In the genomic region with DNA sequence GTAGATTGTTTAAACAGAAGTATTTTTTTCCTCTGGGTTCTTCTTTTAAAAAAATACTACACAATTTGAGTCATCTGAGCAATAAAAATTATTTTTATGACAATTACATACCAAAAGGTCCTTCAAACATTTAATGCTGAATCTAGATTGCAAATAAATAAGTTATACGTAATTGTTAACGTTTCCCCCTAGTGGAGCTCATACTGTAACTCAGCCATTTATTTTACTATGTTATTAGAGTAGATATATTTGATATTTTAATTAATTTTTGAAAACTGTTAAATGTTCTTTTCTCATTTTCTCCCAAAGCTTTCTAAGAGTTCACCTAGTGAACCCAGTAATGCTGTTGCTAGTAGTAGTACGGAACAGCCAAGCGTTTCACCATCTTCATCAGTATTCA, we compare ENCODE assay signal across 18 cellular contexts. TPM values are rescaled to one million over a fixed set of nuclear protein-coding genes. Genes with fewer than 3 reads are reported as not detected.
DNase-seq lines count a peak whose midpoint lies in the region; ATAC-seq, FAIRE-seq and TF ChIP-seq lines count a peak whose summit lies in the region.
"Had no signal": no experiment of that assay in that cellular context is flagged by ENCODE, and none has a peak within 500 bp of the region (broad histone marks: within the 10 kb centered on the region; RNA-seq: fewer than 3 reads in every experiment).

No MANE protein-coding gene starts in this region.

- CTCF ChIA-PET in AG04450 (lab: Charles Lee): interaction anchor here (1.1 to 1.3 kb wide), 2 partner anchors 33 to 253 kb away, joined by 4 read pairs; a partner anchor contains a TSS

- H3K27ac ChIP-seq in AG04450 (ENCODE audit: low read depth, low read length) (no peak overlapping the region), astrocyte (ENCODE audit: low read depth, low read length) (no peak overlapping the region), hepatocyte (no peak overlapping the region)
- H3K27ac ChIP-seq: uterus had no signal

- POLR2A ChIA-PET in AG04450 (lab: Yijun Ruan, JAX): no interaction called here

- 97% methylated on average over 4 of the region's 4 CpGs for WGBS in hepatocyte (ENCODE audit: low lambda C conversion rate, missing lambda C conversion rate)

- no peaks in the 10 kb centered on the region for H3K27me3 Mint-ChIP-seq in astrocyte (ENCODE audit: low read depth, unreplicated experiment)
- H3K27me3 Mint-ChIP-seq: natural killer cell treated with Interleukin-12 subunit alpha and Interleukin-12 subunit beta and Interleukin-15 and Interleukin-18, amount 100 ng/mL, for 72 hours had no signal

- H3K79me2 ChIP-seq in astrocyte (ENCODE audit: insufficient read depth, low read length) (no peaks in the 10 kb centered on the region), hepatocyte (no peaks in the 10 kb centered on the region)

- H3K36me3 Mint-ChIP-seq in astrocyte (ENCODE audit: low read depth, unreplicated experiment): no peaks in the 10 kb centered on the region
- H3K36me3 Mint-ChIP-seq: natural killer cell treated with Interleukin-12 subunit alpha and Interleukin-12 subunit beta and Interleukin-15 and Interleukin-18, amount 100 ng/mL, for 72 hours had no signal

- peaks cover 7% of the 10 kb centered on the region for H3K36me3 ChIP-seq in astrocyte (ENCODE audit: insufficient read depth, low read length)
- H3K36me3 ChIP-seq in hepatocyte (replicated peaks; ENCODE audit: insufficient read depth, low read depth): no peaks in the 10 kb centered on the region
- H3K36me3 ChIP-seq: uterus had no signal

- ATAC-seq in HG03045 (IDR thresholded peaks at IDR 0.05; ENCODE audit: unreplicated experiment): no peak
- ATAC-seq in GM21367 (IDR thresholded peaks at IDR 0.05; ENCODE audit: unreplicated experiment): no peak
- no peak for ATAC-seq in GM21515 (IDR thresholded peaks at IDR 0.05; ENCODE audit: unreplicated experiment)
- ATAC-seq: activated T-cell treated with anti-CD3 and anti-CD28 coated beads, Interleukin-2, amount 50 U/mL, for 72 hours; natural killer cell treated with Interleukin-12 subunit alpha and Interleukin-12 subunit beta and Interleukin-15 and Interleukin-18, amount 100 ng/mL, for 72 hours; sciatic nerve; stimulated activated naive CD8-positive, alpha-beta T cell treated with anti-CD3 and anti-CD28 coated beads, Interleukin-15, Interleukin-2, amounts not matched to agents 100 U/mL and 50 U/mL, for 24 hours had no signal

- H3K9me3 ChIP-seq in AG04450 (ENCODE audit: control insufficient read depth, insufficient read depth, low read length) (no peaks in the 10 kb centered on the region), astrocyte (ENCODE audit: insufficient read depth, low read depth, low read length) (no peaks in the 10 kb centered on the region), hepatocyte (ENCODE audit: low read depth) (no peaks in the 10 kb centered on the region)
- H3K9me3 ChIP-seq: uterus had no signal

- H3K4me3 ChIP-seq in AG04450 (ENCODE audit: low read depth, low read length) (no peak overlapping the region), astrocyte (ENCODE audit: insufficient read depth, low read depth, low read length) (no peak overlapping the region), hepatocyte (no peak overlapping the region)
- H3K4me3 ChIP-seq: uterus had no signal

- peaks cover 4% of the 10 kb centered on the region for H3K4me1 Mint-ChIP-seq in astrocyte (ENCODE audit: low read depth, unreplicated experiment)

- H3K4me1 ChIP-seq in astrocyte (ENCODE audit: insufficient read depth, low read length): peaks cover 2% of the 10 kb centered on the region
- H3K4me1 ChIP-seq in hepatocyte (ENCODE audit: insufficient read depth): no peaks in the 10 kb centered on the region
- H3K4me1 ChIP-seq: uterus had no signal

- DNase-seq in AG04450 (ENCODE audit: low read depth, low spot score) (no peak), HCEC 1CT (peak; percentile 31), astrocyte (ENCODE audit: low read depth) (no peak), hepatocyte (ENCODE audit: low spot score) (no peak)
- no peak for DNase-seq in activated effector memory CD4-positive, alpha-beta T cell treated with anti-CD3 and anti-CD28 coated beads, Interleukin-2, amount 50 U/mL, for 16 hours
- DNase-seq: activated CD4-positive, alpha-beta T cell treated with anti-CD3 and anti-CD28 coated beads, Interleukin-2, amount 50 U/mL, for 1 hour; activated T-cell treated with anti-CD3 and anti-CD28 coated beads, Interleukin-2, amount 50 U/mL, for 72 hours; anterior cingulate cortex; effector memory CD4-positive, alpha-beta T cell; NCI-H2171 treated with DMSO at 0.1 percent for 48 hours; stimulated activated naive CD8-positive, alpha-beta T cell treated with anti-CD3 and anti-CD28 coated beads, Interleukin-15, Interleukin-2, amounts not matched to agents 100 U/mL and 50 U/mL, for 24 hours; uterus had no signal

- FAIRE-seq in astrocyte (lab: Jason Lieb, UNC): no peak

- no peaks in the 10 kb centered on the region for H3K9me3 Mint-ChIP-seq in astrocyte (ENCODE audit: unreplicated experiment)
- H3K9me3 Mint-ChIP-seq: activated T-cell treated with anti-CD3 and anti-CD28 coated beads, Interleukin-2, amount 50 U/mL, for 72 hours; natural killer cell treated with Interleukin-12 subunit alpha and Interleukin-12 subunit beta and Interleukin-15 and Interleukin-18, amount 100 ng/mL, for 72 hours; T-helper 1 cell treated with Interleukin-12 subunit alpha and Interleukin-12 subunit beta and Interleukin-4 antibody, amounts not matched to agents 30 μg/mL and 1 μg/mL, for 36 hours had no signal

- H3K27me3 ChIP-seq in AG04450 (ENCODE audit: control insufficient read depth, insufficient read depth, low read length): no peaks in the 10 kb centered on the region
- H3K27me3 ChIP-seq in astrocyte (ENCODE audit: insufficient read depth, low read length): no peaks in the 10 kb centered on the region
- no peaks in the 10 kb centered on the region for H3K27me3 ChIP-seq in hepatocyte
- H3K27me3 ChIP-seq: uterus had no signal

- H3K9me2 ChIP-seq in hepatocyte (replicated peaks; ENCODE audit: insufficient read depth): no peaks in the 10 kb centered on the region

- H2AFZ ChIP-seq in astrocyte (ENCODE audit: low read depth, low read length) (no peak overlapping the region), hepatocyte (no peak overlapping the region)

- H3K9ac ChIP-seq in astrocyte (ENCODE audit: low read length): no peak overlapping the region

- H3K4me3 Mint-ChIP-seq in astrocyte (ENCODE audit: unreplicated experiment): no peak overlapping the region
- H3K4me3 Mint-ChIP-seq: activated T-cell treated with anti-CD3 and anti-CD28 coated beads, Interleukin-2, amount 50 U/mL, for 72 hours; natural killer cell treated with Interleukin-12 subunit alpha and Interleukin-12 subunit beta and Interleukin-15 and Interleukin-18, amount 100 ng/mL, for 72 hours; T-helper 1 cell treated with Interleukin-12 subunit alpha and Interleukin-12 subunit beta and Interleukin-4 antibody, amounts not matched to agents 30 μg/mL and 1 μg/mL, for 36 hours had no signal

- TF ChIP-seq CTCF in AG04450 (IDR thresholded peaks at IDR 0.05; ENCODE audit: low read depth, low read length): peak; percentile 14; the same call in 1 of the 2 replicates
- peak; percentile 14 for TF ChIP-seq CTCF in astrocyte (IDR thresholded peaks at IDR 0.05; ENCODE audit: insufficient read depth, low read depth, low read length)
- TF ChIP-seq CTCF in hepatocyte (IDR thresholded peaks at IDR 0.05; ENCODE audit: poor library complexity): peak; percentile 35

- H4K20me1 ChIP-seq in astrocyte (ENCODE audit: insufficient read depth, low read length) (no peaks in the 10 kb centered on the region), hepatocyte (ENCODE audit: insufficient read depth, poor library complexity, severe bottlenecking) (no peaks in the 10 kb centered on the region)

- H3K4me2 ChIP-seq in astrocyte (ENCODE audit: low read length) (no peak overlapping the region), hepatocyte (no peak overlapping the region)

- no peak overlapping the region for H3K27ac Mint-ChIP-seq in astrocyte (ENCODE audit: unreplicated experiment)
- H3K27ac Mint-ChIP-seq: activated T-cell treated with anti-CD3 and anti-CD28 coated beads, Interleukin-2, amount 50 U/mL, for 72 hours; natural killer cell treated with Interleukin-12 subunit alpha and Interleukin-12 subunit beta and Interleukin-15 and Interleukin-18, amount 100 ng/mL, for 72 hours; T-helper 1 cell treated with Interleukin-12 subunit alpha and Interleukin-12 subunit beta and Interleukin-4 antibody, amounts not matched to agents 30 μg/mL and 1 μg/mL, for 36 hours had no signal

RNA-seq across cellular contexts. Expression of a gene that starts 33.5 kb away (rescaled TPM):
- polyA plus RNA-seq in AG04450 (2011; rRNA removed) (9.7 and 12.9 TPM in 2 replicates), hepatocyte (3.8 and 4.7 TPM in 2 replicates)
- polyA minus RNA-seq in AG04450 (2011; rRNA and poly(A)+ RNA removed): 21.2 and 38.6 TPM in 2 replicates
- total RNA-seq in astrocyte (15.1 and 17.1 TPM in 2 replicates), hepatocyte (17.9 and 18.7 TPM in 2 replicates)
